In the genomic region with DNA sequence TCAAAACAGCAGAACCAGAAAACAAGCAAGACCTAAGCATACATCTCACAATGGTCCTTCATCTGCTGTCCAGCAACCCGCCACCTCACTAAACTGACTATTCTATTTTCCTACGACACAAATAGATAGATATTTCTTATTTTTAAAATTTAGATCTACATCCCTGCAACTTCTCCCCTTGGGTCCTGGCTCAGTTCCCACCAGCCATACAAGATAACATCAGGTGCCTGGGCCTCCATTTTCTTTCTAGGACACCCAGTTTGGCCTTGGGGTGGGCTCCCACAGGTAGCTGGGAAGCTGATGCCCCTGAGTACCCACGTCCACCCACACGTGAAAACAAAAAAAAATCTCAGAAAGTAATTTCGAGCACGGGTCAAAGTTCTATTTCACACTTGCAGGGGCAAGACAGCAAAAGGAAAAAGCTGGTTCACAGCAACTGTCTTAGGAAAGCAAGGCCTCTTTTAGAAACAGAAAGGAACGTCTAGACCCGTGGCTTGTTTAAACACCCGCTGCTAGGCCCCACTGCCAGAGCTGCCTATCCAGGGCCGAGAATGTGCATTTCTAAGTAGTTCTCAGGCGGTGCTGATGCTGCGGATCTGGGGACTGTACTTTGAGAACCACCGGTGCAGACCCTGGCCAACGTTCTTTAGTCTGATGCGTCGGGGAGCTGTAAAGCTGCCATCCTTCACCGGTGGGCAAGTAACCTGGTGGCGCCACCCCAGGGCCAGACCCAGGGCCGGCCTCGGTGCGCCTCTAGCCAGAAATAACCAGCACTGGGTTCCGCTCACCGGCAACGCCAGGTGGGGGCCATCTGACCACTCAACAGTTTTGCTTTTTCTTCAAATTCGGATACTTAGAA, we compare ENCODE assay signal across 8 cellular contexts. TPM values are rescaled to one million over a fixed set of nuclear protein-coding genes. Genes with fewer than 3 reads are reported as not detected.
A peak's percentile ranks its signal among the peaks of the same experiment; 100 is the strongest.
DNase-seq lines count a peak whose midpoint lies in the region; ATAC-seq and TF ChIP-seq lines count a peak whose summit lies in the region.

No MANE protein-coding gene starts in this region.

- peak overlapping the region; percentile 52 for H3K4me2 ChIP-seq in neural cell (ENCODE audit: low read length)

- H4K20me1 ChIP-seq in neural cell (ENCODE audit: insufficient read depth), result no peaks in the 10 kb centered on the region

- peaks cover 6 to 9% (median 7%) of the 10 kb centered on the region in 4 donors for H3K4me1 ChIP-seq in upper lobe of left lung

- no peaks in the 10 kb centered on the region for H3K79me2 ChIP-seq in neural cell (replicated peaks; ENCODE audit: insufficient read depth, low read length)

- no peak for TF ChIP-seq EP300 in neural cell (conservative IDR thresholded peaks at IDR 0.05; ENCODE audit: poor library complexity, severe bottlenecking)
- no peak for TF ChIP-seq EP300 in upper lobe of left lung (IDR thresholded peaks at IDR 0.05)

- H3K4me3 ChIP-seq in fibroblast of pulmonary artery (replicated peaks; ENCODE audit: low read depth, low read length), result peak overlapping the region; percentile 77
- H3K4me3 ChIP-seq in neural cell (ENCODE audit: low read length), result peak overlapping the region; percentile 71
- H3K4me3 ChIP-seq in upper lobe of left lung, result peak overlapping the region; percentile 51 to 74 (median 62)

- WGBS in upper lobe of left lung, 2 donors, result 14 to 16% methylated on average over 21 to 25 of the region's 25 CpGs

- H3K36me3 ChIP-seq in neural cell (ENCODE audit: insufficient read depth, low read length) (no peaks in the 10 kb centered on the region), upper lobe of left lung (no peaks in the 10 kb centered on the region)

- in situ Hi-C loops in ACHN (cut with HindIII; ENCODE audit: low pct_ligation_motif_present, low pct_unique_long_range_greater_than_20kb, low sequenced_read_pairs), result no loop called here

- H2AFZ ChIP-seq in neural cell (ENCODE audit: low read depth, low read length), result peak overlapping the region; percentile 35

- no peak for TF ChIP-seq POLR2A in upper lobe of left lung (IDR thresholded peaks at IDR 0.05)

- no peak for TF ChIP-seq RAD21 in neural cell (conservative IDR thresholded peaks at IDR 0.05)

- H3K27me3 ChIP-seq in neural cell (ENCODE audit: insufficient read depth, low read depth, low read length) (no peaks in the 10 kb centered on the region), upper lobe of left lung (no peaks in the 10 kb centered on the region)

- peak overlapping the region; percentile 63 for H3K9ac ChIP-seq in neural cell (ENCODE audit: low read length)

- no peaks in the 10 kb centered on the region for H3F3A ChIP-seq in neural cell (ENCODE audit: insufficient read depth, low read length, poor library complexity, severe bottlenecking)

- no peak for TF ChIP-seq CTCF in fibroblast of pulmonary artery (IDR thresholded peaks at IDR 0.05; ENCODE audit: low read length, missing control alignments)
- TF ChIP-seq CTCF in neural cell (IDR thresholded peaks at IDR 0.05; ENCODE audit: poor library complexity, severe bottlenecking), result peak; percentile 38
- TF ChIP-seq CTCF in upper lobe of left lung (IDR thresholded peaks at IDR 0.05), result no peak

- H3K27ac ChIP-seq in neural cell (ENCODE audit: low read length) (peak overlapping the region; percentile 56), upper lobe of left lung (peak overlapping the region; percentile 88 to 94 (median 92))

- H3K9me2 ChIP-seq in neural cell (ENCODE audit: insufficient read depth, low read length), result no peaks in the 10 kb centered on the region

- peak; percentile 46 for ATAC-seq in GM18499 (IDR thresholded peaks at IDR 0.05; ENCODE audit: insufficient read depth, unreplicated experiment)
- peak; percentile 44 for ATAC-seq in HG02884 (IDR thresholded peaks at IDR 0.05; ENCODE audit: unreplicated experiment)
- peak; percentile 46 to 68 for ATAC-seq in upper lobe of left lung (ENCODE audit: low FRiP score in 2 of 2)

- H3K9me3 ChIP-seq in neural cell (ENCODE audit: low read length), result no peaks in the 10 kb centered on the region
- no peaks in the 10 kb centered on the region for H3K9me3 ChIP-seq in upper lobe of left lung

- DNase-seq in ACHN (peak; percentile 51), NCI-H187 treated with DMSO at 0.1 percent for 48 hours (lab: John Stamatoyannopoulos, UW) (peak; percentile 20), fibroblast of pulmonary artery (ENCODE audit: low read depth) (peak; percentile 39), upper lobe of left lung (peak in 1 of 2 donors; percentile 63)
- peak; percentile 14 for DNase-seq in activated CD8-positive, alpha-beta memory T cell treated with anti-CD3 and anti-CD28 coated beads, Interleukin-2, amount 50 U/mL, for 24 hours (ENCODE audit: extremely low read depth)

TF ChIP-seq in neural cell, 6 proteins besides CTCF, POLR2A, EP300 and RAD21:
- TF ChIP-seq TAF1 (IDR thresholded peaks at IDR 0.05; ENCODE audit: low read depth), result no peak
- TF ChIP-seq, protein P1, sequence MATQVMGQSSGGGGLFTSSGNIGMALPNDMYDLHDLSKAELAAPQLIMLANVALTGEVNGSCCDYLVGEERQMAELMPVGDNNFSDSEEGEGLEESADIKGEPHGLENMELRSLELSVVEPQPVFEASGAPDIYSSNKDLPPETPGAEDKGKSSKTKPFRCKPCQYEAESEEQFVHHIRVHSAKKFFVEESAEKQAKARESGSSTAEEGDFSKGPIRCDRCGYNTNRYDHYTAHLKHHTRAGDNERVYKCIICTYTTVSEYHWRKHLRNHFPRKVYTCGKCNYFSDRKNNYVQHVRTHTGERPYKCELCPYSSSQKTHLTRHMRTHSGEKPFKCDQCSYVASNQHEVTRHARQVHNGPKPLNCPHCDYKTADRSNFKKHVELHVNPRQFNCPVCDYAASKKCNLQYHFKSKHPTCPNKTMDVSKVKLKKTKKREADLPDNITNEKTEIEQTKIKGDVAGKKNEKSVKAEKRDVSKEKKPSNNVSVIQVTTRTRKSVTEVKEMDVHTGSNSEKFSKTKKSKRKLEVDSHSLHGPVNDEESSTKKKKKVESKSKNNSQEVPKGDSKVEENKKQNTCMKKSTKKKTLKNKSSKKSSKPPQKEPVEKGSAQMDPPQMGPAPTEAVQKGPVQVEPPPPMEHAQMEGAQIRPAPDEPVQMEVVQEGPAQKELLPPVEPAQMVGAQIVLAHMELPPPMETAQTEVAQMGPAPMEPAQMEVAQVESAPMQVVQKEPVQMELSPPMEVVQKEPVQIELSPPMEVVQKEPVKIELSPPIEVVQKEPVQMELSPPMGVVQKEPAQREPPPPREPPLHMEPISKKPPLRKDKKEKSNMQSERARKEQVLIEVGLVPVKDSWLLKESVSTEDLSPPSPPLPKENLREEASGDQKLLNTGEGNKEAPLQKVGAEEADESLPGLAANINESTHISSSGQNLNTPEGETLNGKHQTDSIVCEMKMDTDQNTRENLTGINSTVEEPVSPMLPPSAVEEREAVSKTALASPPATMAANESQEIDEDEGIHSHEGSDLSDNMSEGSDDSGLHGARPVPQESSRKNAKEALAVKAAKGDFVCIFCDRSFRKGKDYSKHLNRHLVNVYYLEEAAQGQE (IDR thresholded peaks at IDR 0.05; ENCODE audit: borderline replicate concordance), result no peak
- TF ChIP-seq MXI1 (conservative IDR thresholded peaks at IDR 0.05; ENCODE audit: poor library complexity, severe bottlenecking), result no peak
- TF ChIP-seq EZH2 (IDR thresholded peaks at IDR 0.05; ENCODE audit: borderline replicate concordance, insufficient read depth, low read length, poor library complexity, severe bottlenecking), result no peak
- no peak for TF ChIP-seq POLR2AphosphoS5 (IDR thresholded peaks at IDR 0.05)
- no peak for TF ChIP-seq SMC3 (conservative IDR thresholded peaks at IDR 0.05; ENCODE audit: poor library complexity)

RNA-seq across cellular contexts. Expression of a gene that starts 47.3 kb away (rescaled TPM):
- polyA plus RNA-seq in neural cell, result 10.2 and 10.3 TPM in 2 replicates
- 8.6 and 9.3 TPM in 2 replicates for polyA minus RNA-seq in neural cell
- total RNA-seq in upper lobe of left lung, result 10 to 100 TPM in 2 of 6 donors, 1 to 10 TPM in 4; 2.8 to 13.5 (median 7.5) TPM

RNA-seq across cellular contexts. Expression of a gene that starts 53.0 kb away (rescaled TPM):
- polyA plus RNA-seq in neural cell, result 5.5 and 5.7 TPM in 2 replicates
- 10.2 and 11.8 TPM in 2 replicates for polyA minus RNA-seq in neural cell
- total RNA-seq in upper lobe of left lung, result 10 to 100 TPM in 1 of 6 donors, 1 to 10 TPM in 5; 1.6 to 12.2 (median 3.3) TPM
